31 cellular contexts compared by ENCODE assay signal in the genomic region with DNA sequence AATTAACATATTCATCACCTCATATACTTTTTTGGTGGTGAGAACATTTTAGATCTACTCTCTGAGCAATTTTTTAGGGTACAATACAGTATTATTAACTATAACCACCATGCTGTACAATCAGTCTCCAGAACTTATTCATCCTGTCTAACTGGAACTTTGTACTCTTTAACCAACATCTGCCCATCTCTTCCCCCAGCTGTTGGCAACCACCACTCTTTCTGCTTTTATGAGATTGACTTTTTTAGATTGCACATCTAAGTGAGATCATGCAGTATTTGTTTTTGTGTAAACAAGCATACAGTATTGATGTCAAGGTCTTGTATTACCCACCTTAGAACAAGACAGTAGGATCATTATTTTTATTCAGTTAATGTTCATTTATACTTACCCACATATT.
A peak's percentile ranks its signal among the peaks of the same experiment; 100 is the strongest.
DNase-seq lines count a peak whose midpoint lies in the region; ATAC-seq and TF ChIP-seq lines count a peak whose summit lies in the region.
"Had no signal": no experiment of that assay in that cellular context is flagged by ENCODE, and none has a peak within 500 bp of the region (broad histone marks: within the 10 kb centered on the region; RNA-seq: fewer than 3 reads in every experiment).

No MANE protein-coding gene starts in this region.

- TF ChIP-seq CTCF in GM12865 (IDR thresholded peaks at IDR 0.05; ENCODE audit: insufficient read depth, low read depth, low read length, missing control alignments) = no peak
- no peak for TF ChIP-seq CTCF in right lobe of liver (IDR thresholded peaks at IDR 0.05)

- H3K9me3 Mint-ChIP-seq in stimulated activated naive B cell treated with anti-CD40 and anti-IgM and Interleukin-4, amounts not matched to agents 10 μg/mL and 1 μg/mL and 100 μg/mL, for 72 hours = peaks cover 0 to 1% of the 10 kb centered on the region in 2 donors
- H3K9me3 Mint-ChIP-seq: CD4-positive, alpha-beta T cell; GM23338; natural killer cell; T-cell had no signal

- H3K4me1 Mint-ChIP-seq in stimulated activated naive B cell treated with anti-CD40 and anti-IgM and Interleukin-4, amounts not matched to agents 10 μg/mL and 1 μg/mL and 100 μg/mL, for 72 hours = peaks cover 3 to 27% of the 10 kb centered on the region in 2 donors

- H3K27ac Mint-ChIP-seq in stimulated activated naive B cell treated with anti-CD40 and anti-IgM and Interleukin-4, amounts not matched to agents 10 μg/mL and 1 μg/mL and 100 μg/mL, for 72 hours = no peak overlapping the region
- H3K27ac Mint-ChIP-seq: CD4-positive, alpha-beta T cell; GM23338; T-cell had no signal

- no peak overlapping the region for H3K4me3 Mint-ChIP-seq in stimulated activated naive B cell treated with anti-CD40 and anti-IgM and Interleukin-4, amounts not matched to agents 10 μg/mL and 1 μg/mL and 100 μg/mL, for 72 hours
- H3K4me3 Mint-ChIP-seq: CD4-positive, alpha-beta T cell; GM23338; natural killer cell; T-cell; type B pancreatic cell had no signal

- H3K4me1 ChIP-seq in Karpas-422 (ENCODE audit: low read length) (peaks cover 70% of the 10 kb centered on the region), right lobe of liver (no peaks in the 10 kb centered on the region)
- H3K4me1 ChIP-seq: esophagus squamous epithelium, prostate gland had no signal

- H4K20me1 ChIP-seq in Karpas-422 (ENCODE audit: insufficient read depth, low read depth, low read length) = no peaks in the 10 kb centered on the region

- no peaks in the 10 kb centered on the region for H3K9me2 ChIP-seq in Karpas-422 (replicated peaks; ENCODE audit: insufficient read depth, low read length)

- H3K27me3 Mint-ChIP-seq in stimulated activated naive B cell treated with anti-CD40 and anti-IgM and Interleukin-4, amounts not matched to agents 10 μg/mL and 1 μg/mL and 100 μg/mL, for 72 hours = no peaks in the 10 kb centered on the region
- H3K27me3 Mint-ChIP-seq: CD4-positive, alpha-beta T cell; type B pancreatic cell had no signal

- H3K27ac ChIP-seq in Karpas-422 (ENCODE audit: low read length) (0 out of 2 replicates have a peak overlapping the region, but pooled peaks have one; percentile 82), right lobe of liver (no peak overlapping the region)
- H3K27ac ChIP-seq: dorsolateral prefrontal cortex, esophagus squamous epithelium, prostate gland had no signal

- intact Hi-C loops in right lobe of liver (cut with DNase I) = no loop called here

- peak in 3 of 4 donors; percentile 29 to 83 (median 83) for ATAC-seq in right lobe of liver
- ATAC-seq in stimulated activated naive B cell treated with anti-CD40 and anti-IgM and Interleukin-4, amounts not matched to agents 10 μg/mL and 1 μg/mL and 100 μg/mL, for 72 hours (replicated peaks) = no peak
- ATAC-seq: GM23338, natural killer cell, sciatic nerve, T-cell had no signal

- H3K9me3 ChIP-seq in Karpas-422 (ENCODE audit: low read length) = no peaks in the 10 kb centered on the region
- no peaks in the 10 kb centered on the region for H3K9me3 ChIP-seq in right lobe of liver
- H3K9me3 ChIP-seq: esophagus squamous epithelium, prostate gland had no signal

- no peak overlapping the region for H3K4me2 ChIP-seq in Karpas-422 (ENCODE audit: low read depth, low read length, poor library complexity, severe bottlenecking)
- H3K4me2 ChIP-seq: GM23338 had no signal

- H3K4me3 ChIP-seq in GM12865 (ENCODE audit: low read depth, low read length) = no peak overlapping the region
- no peak overlapping the region for H3K4me3 ChIP-seq in Karpas-422 (ENCODE audit: low read length)
- no peak overlapping the region for H3K4me3 ChIP-seq in right lobe of liver
- H3K4me3 ChIP-seq: dorsolateral prefrontal cortex, esophagus squamous epithelium, GM23338, prostate gland had no signal

- no peaks in the 10 kb centered on the region for H3K27me3 ChIP-seq in Karpas-422 (ENCODE audit: low read length)
- no peaks in the 10 kb centered on the region for H3K27me3 ChIP-seq in right lobe of liver
- H3K27me3 ChIP-seq: brain microvascular endothelial cell, esophagus squamous epithelium had no signal

- H3K79me2 ChIP-seq in Karpas-422 (ENCODE audit: low read length) = no peaks in the 10 kb centered on the region

- H2AFZ ChIP-seq in Karpas-422 (ENCODE audit: low read length) = no peak overlapping the region
- H2AFZ ChIP-seq: GM23338 had no signal

- no peaks in the 10 kb centered on the region for H3K36me3 Mint-ChIP-seq in stimulated activated naive B cell treated with anti-CD40 and anti-IgM and Interleukin-4, amounts not matched to agents 10 μg/mL and 1 μg/mL and 100 μg/mL, for 72 hours
- H3K36me3 Mint-ChIP-seq: natural killer cell, T-cell, type B pancreatic cell had no signal

- no peak overlapping the region for H3K9ac ChIP-seq in Karpas-422 (ENCODE audit: low read length)

- no peaks in the 10 kb centered on the region for H3K36me3 ChIP-seq in Karpas-422 (ENCODE audit: insufficient read depth, low read length)
- H3K36me3 ChIP-seq in right lobe of liver = no peaks in the 10 kb centered on the region
- H3K36me3 ChIP-seq: brain microvascular endothelial cell, esophagus squamous epithelium, prostate gland had no signal

- peak; percentile 6 for DNase-seq in GM12865 (ENCODE audit: low read depth)
- DNase-seq in Karpas-422 = no peak
- peak; percentile 33 for DNase-seq in amniotic epithelial cell (ENCODE audit: low read depth)
- DNase-seq in right lobe of liver = no peak
- no peak for DNase-seq in dedifferentiated amniotic fluid mesenchymal stem cell (ENCODE audit: extremely low spot score)
- no peak for DNase-seq in SK-N-DZ (ENCODE audit: low spot score)
- no peak for DNase-seq in stimulated activated naive B cell treated with anti-CD40 and anti-IgM and Interleukin-4, amounts not matched to agents 10 μg/mL and 1 μg/mL and 100 μg/mL, for 72 hours
- DNase-seq: activated CD8-positive, alpha-beta memory T cell treated with anti-CD3 and anti-CD28 coated beads, Interleukin-2, amount 50 U/mL, for 4 hours; activated naive CD4-positive, alpha-beta T cell treated with anti-CD3 and anti-CD28 coated beads, Interleukin-2, amount 50 U/mL, for 16 hours; AML-193; amniotic stem cell; brain microvascular endothelial cell; CD4-positive, alpha-beta T cell; cerebellar nuclear complex; dorsolateral prefrontal cortex; esophagus squamous epithelium; KBM-7; kidney glomerular epithelial cell; natural killer cell; NCI-H1417; NCI-H2029 treated with DMSO at 0.1 percent for 48 hours; NCI-H226; NCI-H69; nucleus accumbens; stimulated activated CD4-positive, alpha-beta T cell treated with anti-CD3 and anti-CD28 coated beads, Interleukin-4, amount 100 ng/mL, for 24 hours; substantia nigra; T-cell had no signal

- TF ChIP-seq POLR2A in right lobe of liver (IDR thresholded peaks at IDR 0.05) = no peak

Comparison
In these comparisons a context has a peak if more than half of its experiments do, and no peak if none do; other contexts are left out.
1. DNase-seq: peak in GM12865 (single experiment) and amniotic epithelial cell (single experiment); none in Karpas-422 (single experiment), right lobe of liver (0 of 3), dedifferentiated amniotic fluid mesenchymal stem cell (single experiment), SK-N-DZ (single experiment) and stimulated activated naive B cell treated with anti-CD40 and anti-IgM and Interleukin-4, amounts not matched to agents 10 μg/mL and 1 μg/mL and 100 μg/mL, for 72 hours (single experiment).
2. ATAC-seq: peak in right lobe of liver (3 of 4); none in stimulated activated naive B cell treated with anti-CD40 and anti-IgM and Interleukin-4, amounts not matched to agents 10 μg/mL and 1 μg/mL and 100 μg/mL, for 72 hours (0 of 2).